In genomic region chr18:48607049-48607984, GRCh38 we compare ENCODE assay signal across 10 cellular contexts.
A peak's percentile ranks its signal among the peaks of the same experiment; 100 is the strongest.
DNase-seq lines count a peak whose midpoint lies in the region; ATAC-seq and TF ChIP-seq lines count a peak whose summit lies in the region.
"Had no signal": no experiment of that assay in that cellular context is flagged by ENCODE, and none has a peak within 500 bp of the region (broad histone marks: within the 10 kb centered on the region; RNA-seq: fewer than 3 reads in every experiment).

No MANE protein-coding gene starts in this region.

- no peaks in the 10 kb centered on the region for H3K27me3 Mint-ChIP-seq in neural progenitor cell (ENCODE audit: insufficient read depth, low read depth)

- CTCF ChIA-PET in BJ (lab: Yijun Ruan, JAX) = interaction anchor here (1.0 to 1.5 kb wide), 2 partner anchors 13 to 50 kb away, joined by 3 to 5 read pairs; no protein-coding TSS in a partner anchor

- TF ChIP-seq POLR2A in NB4 (IDR thresholded peaks at IDR 0.05; ENCODE audit: extremely low read depth, insufficient read length) = no peak

- H3K36me3 ChIP-seq in BJ (ENCODE audit: control insufficient read depth, insufficient read depth, low read length) (peaks cover 5% of the 10 kb centered on the region; the same call in 1 of the 2 replicates), neural progenitor cell (no peaks in the 10 kb centered on the region)

- H3F3A ChIP-seq in neural progenitor cell (ENCODE audit: low read depth) = peaks cover 27% of the 10 kb centered on the region

- H4K20me1 ChIP-seq in neural progenitor cell (ENCODE audit: low read depth) = peaks cover 19% of the 10 kb centered on the region

- H3K27ac Mint-ChIP-seq in neural progenitor cell = no peak overlapping the region

- peaks cover 17% of the 10 kb centered on the region for H3K4me1 Mint-ChIP-seq in neural progenitor cell

- no peaks in the 10 kb centered on the region for H3K36me3 Mint-ChIP-seq in neural progenitor cell

- POLR2A ChIA-PET in BJ (lab: Charles Lee) = no interaction called here

- H3K79me2 ChIP-seq in neural progenitor cell (ENCODE audit: low read depth) = no peaks in the 10 kb centered on the region

- H3K4me1 ChIP-seq in neural progenitor cell = peaks cover 26% of the 10 kb centered on the region

- no peaks in the 10 kb centered on the region for H3K27me3 ChIP-seq in BJ (ENCODE audit: control insufficient read depth, insufficient read depth, low read length)
- H3K27me3 ChIP-seq in neural progenitor cell = no peaks in the 10 kb centered on the region

- H3K9me3 ChIP-seq in neural progenitor cell (ENCODE audit: low read depth) = no peaks in the 10 kb centered on the region

- no peak overlapping the region for H3K9ac ChIP-seq in neural progenitor cell

- no peak overlapping the region for H3K4me2 ChIP-seq in neural progenitor cell

- H3K27ac ChIP-seq in neural progenitor cell = no peak overlapping the region

- DNase-seq in BJ (ENCODE audit: low read depth) (peak; percentile 56), NB4 (ENCODE audit: low read depth) (peak; percentile 27), fibroblast of mammary gland (ENCODE audit: low read depth) (peak; percentile 81), neural progenitor cell (ENCODE audit: low spot score) (peak; percentile 63), RKO (ENCODE audit: low spot score) (no peak)
- DNase-seq in activated CD4-positive, alpha-beta T cell treated with anti-CD3 and anti-CD28 coated beads for 1 hour = no peak
- DNase-seq: activated CD4-positive, CD25-positive, alpha-beta regulatory T cell treated with anti-CD3 and anti-CD28 coated beads, Interleukin-2, amount 50 U/mL, for 72 hours; activated naive CD4-positive, alpha-beta T cell treated with anti-CD3 and anti-CD28 coated beads, Interleukin-2, amount 50 U/mL, for 16 hours had no signal

- H3K9me3 Mint-ChIP-seq in neural progenitor cell = peaks cover 3% of the 10 kb centered on the region

- ATAC-seq in GM18870 (IDR thresholded peaks at IDR 0.05; ENCODE audit: unreplicated experiment) (no peak), HG02610 (IDR thresholded peaks at IDR 0.05; ENCODE audit: unreplicated experiment) (no peak)

- no peak overlapping the region for H2AFZ ChIP-seq in neural progenitor cell (replicated peaks)

- H3K4me3 Mint-ChIP-seq in neural progenitor cell = no peak overlapping the region

- H3K4me3 ChIP-seq in BJ (ENCODE audit: low read depth, low read length) = no peak overlapping the region
- no peak overlapping the region for H3K4me3 ChIP-seq in NB4 (ENCODE audit: low read depth, low read length)
- H3K4me3 ChIP-seq in fibroblast of mammary gland (ENCODE audit: control insufficient read depth, low read depth, low read length) = no peak overlapping the region
- H3K4me3 ChIP-seq in neural progenitor cell = no peak overlapping the region

- TF ChIP-seq CTCF in BJ (IDR thresholded peaks at IDR 0.05; ENCODE audit: insufficient read depth, low read depth, low read length) (0 out of 2 replicates have a peak, but pooled peaks have one; percentile 5), NB4 (IDR thresholded peaks at IDR 0.05; ENCODE audit: low read depth, low read length) (no peak), fibroblast of mammary gland (conservative IDR thresholded peaks at IDR 0.05; ENCODE audit: control insufficient read depth, insufficient read depth, low read depth, low read length) (no peak), neural progenitor cell (IDR thresholded peaks at IDR 0.05) (no peak)

Comparison
In these comparisons a context has a peak if more than half of its experiments do, and no peak if none do; other contexts are left out.
1. DNase-seq: peak in BJ (single experiment), NB4 (single experiment), fibroblast of mammary gland (single experiment) and neural progenitor cell (single experiment); none in RKO (single experiment) and activated CD4-positive, alpha-beta T cell treated with anti-CD3 and anti-CD28 coated beads for 1 hour (single experiment).